ENCODE assay signal across 14 cellular contexts in genomic region chr15:63837032-63837431, GRCh38. TPM values are rescaled to one million over a fixed set of nuclear protein-coding genes. Genes with fewer than 3 reads are reported as not detected.
DNase-seq lines count a peak whose midpoint lies in the region; ATAC-seq and TF ChIP-seq lines count a peak whose summit lies in the region.
"Had no signal": no experiment of that assay in that cellular context is flagged by ENCODE, and none has a peak within 500 bp of the region (broad histone marks: within the 10 kb centered on the region; RNA-seq: fewer than 3 reads in every experiment).

No MANE protein-coding gene starts in this region.

- no peaks in the 10 kb centered on the region for H3K36me3 Mint-ChIP-seq in activated CD8-positive, alpha-beta memory T cell treated with anti-CD3 and anti-CD28 coated beads, Interleukin-2, amount 10 ng/mL, durations not matched to agents 7 days and 5 days
- H3K36me3 Mint-ChIP-seq in nephron (ENCODE audit: low read depth) = no peaks in the 10 kb centered on the region
- peaks cover 3% of the 10 kb centered on the region for H3K36me3 Mint-ChIP-seq in stimulated activated memory B cell treated with anti-CD40 and anti-IgM and Interleukin-4, amounts not matched to agents 10 μg/mL and 1 μg/mL and 100 μg/mL, for 72 hours
- peaks cover 3% of the 10 kb centered on the region for H3K36me3 Mint-ChIP-seq in activated naive CD4-positive, alpha-beta T cell treated with anti-CD3 and anti-CD28 coated beads for 36 hours (ENCODE audit: low read depth)

- no peak for ATAC-seq in activated CD8-positive, alpha-beta memory T cell treated with anti-CD3 and anti-CD28 coated beads, Interleukin-2, amount 10 ng/mL, durations not matched to agents 7 days and 5 days
- ATAC-seq in stimulated activated memory B cell treated with anti-CD40 and anti-IgM and Interleukin-4, amounts not matched to agents 10 μg/mL and 1 μg/mL and 100 μg/mL, for 72 hours = no peak
- ATAC-seq in GM19452 (IDR thresholded peaks at IDR 0.05; ENCODE audit: unreplicated experiment) = no peak
- ATAC-seq in omental fat pad (ENCODE audit: low FRiP score) = no peak
- ATAC-seq: A549 had no signal

- H3K9me3 Mint-ChIP-seq in activated CD8-positive, alpha-beta memory T cell treated with anti-CD3 and anti-CD28 coated beads, Interleukin-2, amount 10 ng/mL, durations not matched to agents 7 days and 5 days (ENCODE audit: low read depth) = no peaks in the 10 kb centered on the region
- no peaks in the 10 kb centered on the region for H3K9me3 Mint-ChIP-seq in nephron
- H3K9me3 Mint-ChIP-seq in stimulated activated memory B cell treated with anti-CD40 and anti-IgM and Interleukin-4, amounts not matched to agents 10 μg/mL and 1 μg/mL and 100 μg/mL, for 72 hours = no peaks in the 10 kb centered on the region
- no peaks in the 10 kb centered on the region for H3K9me3 Mint-ChIP-seq in activated naive CD4-positive, alpha-beta T cell treated with anti-CD3 and anti-CD28 coated beads for 36 hours
- H3K9me3 Mint-ChIP-seq: CD4-positive, alpha-beta T cell; H9 had no signal

- CTCF ChIA-PET in activated CD8-positive, alpha-beta memory T cell treated with anti-CD3 and anti-CD28 coated beads, Interleukin-2, amount 10 ng/mL, durations not matched to agents 7 days and 5 days (lab: Charles Lee) = interaction anchor here (0.6 to 2.6 kb wide), 3 partner anchors 210 to 232 kb away, joined by 3 to 10 read pairs (median 5); partner anchors contain the start of gene DAPK2
- CTCF ChIA-PET in activated naive CD4-positive, alpha-beta T cell treated with anti-CD3 and anti-CD28 coated beads for 36 hours (lab: Charles Lee) = interaction anchor here (1.2 kb wide), 1 partner anchor 85 kb away, joined by 4 read pairs; no protein-coding TSS in a partner anchor

- intact Hi-C loops in activated naive CD4-positive, alpha-beta T cell treated with anti-CD3 and anti-CD28 coated beads for 36 hours (cut with micrococcal nuclease) = loop anchor here (10.0 kb wide), 1 partner anchor 318 kb away; the partner anchor contains the start of gene SNX22

- H3K4me3 Mint-ChIP-seq in activated CD8-positive, alpha-beta memory T cell treated with anti-CD3 and anti-CD28 coated beads, Interleukin-2, amount 10 ng/mL, durations not matched to agents 7 days and 5 days = no peak overlapping the region
- no peak overlapping the region for H3K4me3 Mint-ChIP-seq in nephron
- H3K4me3 Mint-ChIP-seq in stimulated activated memory B cell treated with anti-CD40 and anti-IgM and Interleukin-4, amounts not matched to agents 10 μg/mL and 1 μg/mL and 100 μg/mL, for 72 hours = no peak overlapping the region
- H3K4me3 Mint-ChIP-seq in activated naive CD4-positive, alpha-beta T cell treated with anti-CD3 and anti-CD28 coated beads for 36 hours = no peak overlapping the region
- H3K4me3 Mint-ChIP-seq: H9 had no signal

- H3K4me1 Mint-ChIP-seq in activated CD8-positive, alpha-beta memory T cell treated with anti-CD3 and anti-CD28 coated beads, Interleukin-2, amount 10 ng/mL, durations not matched to agents 7 days and 5 days = peaks cover 25% of the 10 kb centered on the region
- H3K4me1 Mint-ChIP-seq in nephron = peaks cover 32% of the 10 kb centered on the region
- peaks cover 17% of the 10 kb centered on the region for H3K4me1 Mint-ChIP-seq in stimulated activated memory B cell treated with anti-CD40 and anti-IgM and Interleukin-4, amounts not matched to agents 10 μg/mL and 1 μg/mL and 100 μg/mL, for 72 hours
- H3K4me1 Mint-ChIP-seq in activated naive CD4-positive, alpha-beta T cell treated with anti-CD3 and anti-CD28 coated beads for 36 hours (ENCODE audit: low read depth) = peaks cover 23% of the 10 kb centered on the region

- no peak for TF ChIP-seq CTCF in nephron (IDR thresholded peaks at IDR 0.05; ENCODE audit: unreplicated experiment in 3 of 3)
- no peak for TF ChIP-seq CTCF in omental fat pad (IDR thresholded peaks at IDR 0.05)

- peak overlapping the region; percentile 22 for H3K27ac Mint-ChIP-seq in activated CD8-positive, alpha-beta memory T cell treated with anti-CD3 and anti-CD28 coated beads, Interleukin-2, amount 10 ng/mL, durations not matched to agents 7 days and 5 days
- H3K27ac Mint-ChIP-seq in nephron = peak overlapping the region in 2 of 3 experiments; percentile 57 to 81
- H3K27ac Mint-ChIP-seq in stimulated activated memory B cell treated with anti-CD40 and anti-IgM and Interleukin-4, amounts not matched to agents 10 μg/mL and 1 μg/mL and 100 μg/mL, for 72 hours = peak overlapping the region; percentile 12
- H3K27ac Mint-ChIP-seq in activated naive CD4-positive, alpha-beta T cell treated with anti-CD3 and anti-CD28 coated beads for 36 hours = no peak overlapping the region
- H3K27ac Mint-ChIP-seq: H9 had no signal

- H3K27me3 Mint-ChIP-seq in activated CD8-positive, alpha-beta memory T cell treated with anti-CD3 and anti-CD28 coated beads, Interleukin-2, amount 10 ng/mL, durations not matched to agents 7 days and 5 days = peaks cover 13% of the 10 kb centered on the region
- H3K27me3 Mint-ChIP-seq in nephron (ENCODE audit: low read depth) = no peaks in the 10 kb centered on the region
- H3K27me3 Mint-ChIP-seq in stimulated activated memory B cell treated with anti-CD40 and anti-IgM and Interleukin-4, amounts not matched to agents 10 μg/mL and 1 μg/mL and 100 μg/mL, for 72 hours = no peaks in the 10 kb centered on the region
- no peaks in the 10 kb centered on the region for H3K27me3 Mint-ChIP-seq in activated naive CD4-positive, alpha-beta T cell treated with anti-CD3 and anti-CD28 coated beads for 36 hours (ENCODE audit: low read depth)
- H3K27me3 Mint-ChIP-seq: CD4-positive, alpha-beta T cell had no signal

- DNase-seq in activated CD8-positive, alpha-beta memory T cell treated with anti-CD3 and anti-CD28 coated beads, Interleukin-2, amount 10 ng/mL, durations not matched to agents 7 days and 5 days = no peak
- no peak for DNase-seq in activated CD8-positive, alpha-beta memory T cell treated with anti-CD3 and anti-CD28 coated beads for 24 hours
- no peak for DNase-seq in omental fat pad (ENCODE audit: low spot score)
- no peak for DNase-seq in COLO668 (lab: John Stamatoyannopoulos, UW; ENCODE audit: unreplicated experiment)
- DNase-seq in activated naive CD4-positive, alpha-beta T cell treated with anti-CD3 and anti-CD28 coated beads for 36 hours = no peak
- DNase-seq: AML-193; CD4-positive, alpha-beta T cell; DMS153; DMS79; H9 had no signal

RNA-seq across cellular contexts. Expression of gene HERC1, which starts 3.3 kb away (rescaled TPM):
- total RNA-seq in activated CD8-positive, alpha-beta memory T cell treated with anti-CD3 and anti-CD28 coated beads, Interleukin-2, amount 10 ng/mL, durations not matched to agents 7 days and 5 days = 100 to 1,000 TPM in 1 of 2 experiments, 10 to 100 TPM in 1; 84.4 to 105 TPM
- total RNA-seq in omental fat pad = 100 to 1,000 TPM in 2 of 4 donors, 10 to 100 TPM in 2; 80.1 to 151 (median 102) TPM
- 10 to 100 TPM; 64.6 to 68.3 TPM for total RNA-seq in activated naive CD4-positive, alpha-beta T cell treated with anti-CD3 and anti-CD28 coated beads for 36 hours
